21 cellular contexts compared by ENCODE assay signal in the genomic region with DNA sequence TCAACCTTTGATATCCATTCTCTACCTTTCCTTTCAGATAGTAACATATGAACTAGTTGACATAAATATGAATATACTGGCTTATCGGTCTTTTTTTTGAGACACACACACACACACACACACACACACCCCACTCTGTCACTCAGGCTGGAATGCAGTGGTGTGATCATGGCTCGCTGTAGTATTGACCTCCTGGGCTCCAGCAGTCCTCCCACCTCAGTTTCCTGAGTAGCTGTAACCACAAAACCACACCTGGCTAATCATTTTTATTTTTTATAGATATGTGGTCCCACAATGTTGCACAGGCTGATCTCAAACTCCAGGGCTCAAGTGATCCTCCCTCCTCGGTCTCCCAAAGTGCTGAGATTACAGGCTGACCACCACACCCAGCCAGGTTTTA. TPM values are rescaled to one million over a fixed set of nuclear protein-coding genes. Genes with fewer than 3 reads are reported as not detected.
A peak's percentile ranks its signal among the peaks of the same experiment; 100 is the strongest.
DNase-seq lines count a peak whose midpoint lies in the region; ATAC-seq and FAIRE-seq lines count a peak whose summit lies in the region.
"Had no signal": no experiment of that assay in that cellular context is flagged by ENCODE, and none has a peak within 500 bp of the region (broad histone marks: within the 10 kb centered on the region; RNA-seq: fewer than 3 reads in every experiment).

No MANE protein-coding gene starts in this region.

- DNase-seq in ACHN = peak; percentile 39
- no peak for DNase-seq in GM19239 (ENCODE audit: insufficient read length, low spot score)
- no peak for DNase-seq in T-helper 17 cell
- no peak for DNase-seq in COLO668 (lab: John Stamatoyannopoulos, UW; ENCODE audit: unreplicated experiment)
- no peak for DNase-seq in activated CD4-positive, alpha-beta T cell treated with anti-CD3 and anti-CD28 coated beads for 36 hours
- DNase-seq in CD8-positive, alpha-beta memory T cell = no peak
- DNase-seq in NCI-H345 treated with DMSO at 0.1 percent for 48 hours (lab: John Stamatoyannopoulos, UW; ENCODE audit: unreplicated experiment) = no peak
- DNase-seq: activated CD4-positive, alpha-beta T cell treated with anti-CD3 and anti-CD28 coated beads for 48 hours; activated T-cell treated with anti-CD3 and anti-CD28 coated beads for 4 hours; body of pancreas; CD4-positive, alpha-beta T cell; gastrocnemius medialis; left ventricle myocardium superior; NCI-H1694; SIG-M5; stimulated activated CD4-positive, alpha-beta T cell treated with anti-CD3 and anti-CD28 coated beads, Interleukin-4, amount 100 ng/mL, for 4 hours; transverse colon had no signal

- H3K27me3 Mint-ChIP-seq in T-helper 17 cell = peaks cover 14% of the 10 kb centered on the region
- peaks cover 1% of the 10 kb centered on the region for H3K27me3 Mint-ChIP-seq in activated CD4-positive, alpha-beta T cell treated with anti-CD3 and anti-CD28 coated beads for 36 hours
- peaks cover 10 to 20% of the 10 kb centered on the region in 2 donors for H3K27me3 Mint-ChIP-seq in CD8-positive, alpha-beta memory T cell

- no peak overlapping the region for H3K27ac Mint-ChIP-seq in T-helper 17 cell
- H3K27ac Mint-ChIP-seq in activated CD4-positive, alpha-beta T cell treated with anti-CD3 and anti-CD28 coated beads for 36 hours = no peak overlapping the region
- peak overlapping the region in 1 of 8 donors; percentile 67 for H3K27ac Mint-ChIP-seq in CD8-positive, alpha-beta memory T cell
- H3K27ac Mint-ChIP-seq: activated naive CD4-positive, alpha-beta T cell treated with anti-CD3 and anti-CD28 coated beads, Interleukin-2, amount 50 U/mL, for 24 hours; CD4-positive, alpha-beta T cell had no signal

- H3K9me3 ChIP-seq in T-helper 17 cell (ENCODE audit: control insufficient read depth, low read length, poor library complexity, severe bottlenecking) = no peaks in the 10 kb centered on the region
- no peaks in the 10 kb centered on the region for H3K9me3 ChIP-seq in CD8-positive, alpha-beta memory T cell (ENCODE audit: low read length)
- H3K9me3 ChIP-seq: body of pancreas, gastrocnemius medialis, transverse colon had no signal

- peak; percentile 14 for FAIRE-seq in GM19239 (lab: Jason Lieb, UNC)

- no peak overlapping the region for H3K4me3 ChIP-seq in CD8-positive, alpha-beta memory T cell (ENCODE audit: low read length)
- H3K4me3 ChIP-seq: body of pancreas, coronary artery, gastrocnemius medialis, skin epidermis, transverse colon had no signal

- H3K4me1 Mint-ChIP-seq in T-helper 17 cell = peaks cover 12% of the 10 kb centered on the region
- peaks cover 13% of the 10 kb centered on the region for H3K4me1 Mint-ChIP-seq in activated CD4-positive, alpha-beta T cell treated with anti-CD3 and anti-CD28 coated beads for 36 hours
- peaks cover 13 to 18% (median 17%) of the 10 kb centered on the region in 3 donors for H3K4me1 Mint-ChIP-seq in CD8-positive, alpha-beta memory T cell

- intact Hi-C loops in activated CD4-positive, alpha-beta T cell treated with anti-CD3 and anti-CD28 coated beads for 36 hours (cut with DNase I, micrococcal nuclease) = no loop called here

- CTCF ChIA-PET in activated CD4-positive, alpha-beta T cell treated with anti-CD3 and anti-CD28 coated beads for 36 hours (lab: Charles Lee) = interaction anchor here (0.6 to 1.5 kb wide), 2 partner anchors 54 to 414 kb away, joined by 3 read pairs; no protein-coding TSS in a partner anchor
- CTCF ChIA-PET in CD8-positive, alpha-beta memory T cell (lab: Charles Lee) = interaction anchor here (1.8 kb wide), 1 partner anchor 230 kb away, joined by 4 read pairs; no protein-coding TSS in a partner anchor

- H3K36me3 Mint-ChIP-seq in T-helper 17 cell (ENCODE audit: low read depth) = no peaks in the 10 kb centered on the region
- H3K36me3 Mint-ChIP-seq in activated CD4-positive, alpha-beta T cell treated with anti-CD3 and anti-CD28 coated beads for 36 hours (ENCODE audit: low read depth) = no peaks in the 10 kb centered on the region
- H3K36me3 Mint-ChIP-seq in CD8-positive, alpha-beta memory T cell = peaks cover 0 to 1% (median 0%) of the 10 kb centered on the region in 3 donors
- H3K36me3 Mint-ChIP-seq: activated naive CD4-positive, alpha-beta T cell treated with anti-CD3 and anti-CD28 coated beads, Interleukin-2, amount 50 U/mL, for 24 hours had no signal

- peaks cover 10% of the 10 kb centered on the region for H3K4me1 ChIP-seq in CD8-positive, alpha-beta memory T cell (ENCODE audit: insufficient read depth, low read length)
- H3K4me1 ChIP-seq: body of pancreas, transverse colon had no signal

- H3K27ac ChIP-seq in CD8-positive, alpha-beta memory T cell (ENCODE audit: low read depth, low read length) = no peak overlapping the region
- H3K27ac ChIP-seq: body of pancreas, coronary artery, gastrocnemius medialis, skin epidermis, transverse colon had no signal

- POLR2A ChIA-PET in activated CD4-positive, alpha-beta T cell treated with anti-CD3 and anti-CD28 coated beads for 36 hours (lab: Charles Lee) = no interaction called here
- POLR2A ChIA-PET in CD8-positive, alpha-beta memory T cell (lab: Charles Lee) = no interaction called here

- ATAC-seq in HG03139 (IDR thresholded peaks at IDR 0.05; ENCODE audit: unreplicated experiment) = peak; percentile 73
- ATAC-seq in T-helper 17 cell = no peak
- no peak for ATAC-seq in activated CD4-positive, alpha-beta T cell treated with anti-CD3 and anti-CD28 coated beads for 36 hours
- ATAC-seq: body of pancreas, gastrocnemius medialis, left ventricle myocardium superior had no signal

- H3K27me3 ChIP-seq in CD8-positive, alpha-beta memory T cell (ENCODE audit: insufficient read depth, low read length, poor library complexity, severe bottlenecking) = no peaks in the 10 kb centered on the region
- H3K27me3 ChIP-seq: body of pancreas, gastrocnemius medialis, transverse colon had no signal

- in situ Hi-C loops in ACHN (cut with HindIII; ENCODE audit: low pct_ligation_motif_present, low pct_unique_long_range_greater_than_20kb, low sequenced_read_pairs) = no loop called here

- H3K4me3 Mint-ChIP-seq in T-helper 17 cell = peak overlapping the region; percentile 28
- H3K4me3 Mint-ChIP-seq in activated CD4-positive, alpha-beta T cell treated with anti-CD3 and anti-CD28 coated beads for 36 hours = no peak overlapping the region
- H3K4me3 Mint-ChIP-seq in CD8-positive, alpha-beta memory T cell = peak overlapping the region in 2 of 7 donors; percentile 35 to 51
- H3K4me3 Mint-ChIP-seq: activated naive CD4-positive, alpha-beta T cell treated with anti-CD3 and anti-CD28 coated beads, Interleukin-2, amount 50 U/mL, for 24 hours; CD4-positive, alpha-beta T cell had no signal

- H3K9me3 Mint-ChIP-seq in activated CD4-positive, alpha-beta T cell treated with anti-CD3 and anti-CD28 coated beads for 36 hours (ENCODE audit: low read depth) = peaks cover 2% of the 10 kb centered on the region
- peaks cover 0 to 2% (median 0%) of the 10 kb centered on the region in 5 donors for H3K9me3 Mint-ChIP-seq in CD8-positive, alpha-beta memory T cell
- H3K9me3 Mint-ChIP-seq: activated naive CD4-positive, alpha-beta T cell treated with anti-CD3 and anti-CD28 coated beads, Interleukin-2, amount 50 U/mL, for 24 hours; CD4-positive, alpha-beta T cell had no signal

- H3K36me3 ChIP-seq in CD8-positive, alpha-beta memory T cell (ENCODE audit: insufficient read depth, low read length) = no peaks in the 10 kb centered on the region
- H3K36me3 ChIP-seq: gastrocnemius medialis, transverse colon had no signal

RNA-seq across cellular contexts. Expression of a gene that starts 14.2 kb away (rescaled TPM):
- total RNA-seq in T-helper 17 cell = 10 to 100 TPM; 36.5 to 82.2 TPM
- total RNA-seq in activated CD4-positive, alpha-beta T cell treated with anti-CD3 and anti-CD28 coated beads for 36 hours = 10 to 100 TPM; 40.9 to 45.0 TPM
- total RNA-seq in CD8-positive, alpha-beta memory T cell = 10 to 100 TPM; 27.6 to 31.5 TPM
- polyA plus RNA-seq in CD8-positive, alpha-beta memory T cell = 54.1 TPM

RNA-seq across cellular contexts. Expression of a gene that starts 32.5 kb away (rescaled TPM):
- 10 to 100 TPM; 16.0 to 16.8 TPM for total RNA-seq in T-helper 17 cell
- 10 to 100 TPM; 17.2 to 19.2 TPM for total RNA-seq in activated CD4-positive, alpha-beta T cell treated with anti-CD3 and anti-CD28 coated beads for 36 hours
- 10 to 100 TPM; 26.0 to 27.7 TPM for total RNA-seq in CD8-positive, alpha-beta memory T cell
- polyA plus RNA-seq in CD8-positive, alpha-beta memory T cell = 23.3 TPM

RNA-seq across cellular contexts. Expression of a gene that starts 52.6 kb away (rescaled TPM):
- total RNA-seq in T-helper 17 cell = 10 to 100 TPM; 23.4 to 25.3 TPM
- 1 to 10 TPM; 4.1 to 9.9 TPM for total RNA-seq in activated CD4-positive, alpha-beta T cell treated with anti-CD3 and anti-CD28 coated beads for 36 hours
- 10 to 100 TPM; 10.0 to 11.1 TPM for total RNA-seq in CD8-positive, alpha-beta memory T cell
- polyA plus RNA-seq in CD8-positive, alpha-beta memory T cell = 14.6 TPM
